In genomic region chr3:107772016-107772415, GRCh38 we compare ENCODE assay signal across 18 cellular contexts.
DNase-seq lines count a peak whose midpoint lies in the region; ATAC-seq and TF ChIP-seq lines count a peak whose summit lies in the region.
"Had no signal": no experiment of that assay in that cellular context is flagged by ENCODE, and none has a peak within 500 bp of the region (broad histone marks: within the 10 kb centered on the region; RNA-seq: fewer than 3 reads in every experiment).

No MANE protein-coding gene starts in this region.

- H3K4me1 ChIP-seq in skeletal muscle satellite cell (ENCODE audit: control insufficient read depth, insufficient read depth, low read length) (no peaks in the 10 kb centered on the region), gastrocnemius medialis (no peaks in the 10 kb centered on the region)
- H3K4me1 ChIP-seq: BLaER1 treated with 17β-estradiol and CSF1 and Interleukin-3, amounts not matched to agents 10 nM and 100 nM had no signal

- H3K4me2 ChIP-seq in skeletal muscle satellite cell (ENCODE audit: low read length): peak overlapping the region; percentile 11
- H3K4me2 ChIP-seq: BLaER1 treated with 17β-estradiol and CSF1 and Interleukin-3, amounts not matched to agents 10 nM and 100 nM had no signal

- DNase-seq in Caki2 (ENCODE audit: low read depth): peak; percentile 54
- DNase-seq in epithelial cell of proximal tubule (ENCODE audit: low read depth): peak; percentile 83
- DNase-seq in kidney epithelial cell (ENCODE audit: low read depth): peak; percentile 83
- no peak for DNase-seq in gastrocnemius medialis
- DNase-seq: CD8-positive, alpha-beta T cell; DMS53; Kasumi-1; MM.1S; NCI-H1092 treated with DMSO at 0.1 percent for 48 hours; NCI-H1694; NCI-H510A; NCI-H774; RPMI8226; SHP77 treated with DMSO at 0.1 percent for 48 hours had no signal

- no peak for TF ChIP-seq POLR2A in gastrocnemius medialis (IDR thresholded peaks at IDR 0.05)

- no peaks in the 10 kb centered on the region for H3K9me3 ChIP-seq in skeletal muscle satellite cell (replicated peaks; ENCODE audit: low read length)
- no peaks in the 10 kb centered on the region for H3K9me3 ChIP-seq in gastrocnemius medialis
- H3K9me3 ChIP-seq: BLaER1 treated with 17β-estradiol and CSF1 and Interleukin-3, amounts not matched to agents 10 nM and 100 nM had no signal

- no peaks in the 10 kb centered on the region for H3K27me3 ChIP-seq in kidney epithelial cell (ENCODE audit: control insufficient read depth, insufficient read depth, low read length)
- no peaks in the 10 kb centered on the region for H3K27me3 ChIP-seq in skeletal muscle satellite cell (ENCODE audit: control insufficient read depth, insufficient read depth, low read length)
- no peaks in the 10 kb centered on the region for H3K27me3 ChIP-seq in gastrocnemius medialis
- H3K27me3 ChIP-seq: BLaER1 treated with 17β-estradiol and CSF1 and Interleukin-3, amounts not matched to agents 10 nM and 100 nM had no signal

- in situ Hi-C loops in Caki2 (cut with HindIII; ENCODE audit: low pct_unique_long_range_greater_than_20kb, low sequenced_read_pairs): no loop called here
- in situ Hi-C loops in gastrocnemius medialis (cut with MboI; ENCODE audit: low sequenced_read_pairs in 4 of 4): no loop called here

- ATAC-seq in GM21825 (IDR thresholded peaks at IDR 0.05; ENCODE audit: unreplicated experiment): no peak
- ATAC-seq in GM18511 (IDR thresholded peaks at IDR 0.05; ENCODE audit: unreplicated experiment): no peak
- ATAC-seq in gastrocnemius medialis: no peak
- ATAC-seq: CD8-positive, alpha-beta T cell had no signal

- intact Hi-C loops in gastrocnemius medialis (cut with DNase I; ENCODE audit: low total_unique reads): no loop called here

- no peak overlapping the region for H3K27ac ChIP-seq in gastrocnemius medialis
- H3K27ac ChIP-seq: BLaER1 treated with 17β-estradiol and CSF1 and Interleukin-3, amounts not matched to agents 10 nM and 100 nM had no signal

- TF ChIP-seq CTCF in epithelial cell of proximal tubule (conservative IDR thresholded peaks at IDR 0.05; ENCODE audit: low read depth, low read length): no peak
- no peak for TF ChIP-seq CTCF in kidney epithelial cell (IDR thresholded peaks at IDR 0.05; ENCODE audit: insufficient read depth, low read length, poor library complexity, severe bottlenecking)
- TF ChIP-seq CTCF in gastrocnemius medialis (IDR thresholded peaks at IDR 0.05 in 4 of 5, conservative IDR thresholded peaks at IDR 0.05 in 1 of 5): no peak

- no peaks in the 10 kb centered on the region for H3K36me3 ChIP-seq in kidney epithelial cell (ENCODE audit: control insufficient read depth, insufficient read depth, low read length)
- H3K36me3 ChIP-seq in skeletal muscle satellite cell (ENCODE audit: insufficient read depth, low read length): peaks cover 14% of the 10 kb centered on the region
- H3K36me3 ChIP-seq in gastrocnemius medialis: no peaks in the 10 kb centered on the region

- no peak overlapping the region for H3K9ac ChIP-seq in skeletal muscle satellite cell (ENCODE audit: low read depth, low read length)
- H3K9ac ChIP-seq: BLaER1 treated with 17β-estradiol and CSF1 and Interleukin-3, amounts not matched to agents 10 nM and 100 nM had no signal

- H3K4me3 ChIP-seq in epithelial cell of proximal tubule (ENCODE audit: low read depth, low read length) (peak overlapping the region; percentile 23), kidney epithelial cell (ENCODE audit: low read depth, low read length) (no peak overlapping the region), skeletal muscle satellite cell (ENCODE audit: low read length) (no peak overlapping the region), gastrocnemius medialis (no peak overlapping the region)
- H3K4me3 ChIP-seq: BLaER1 treated with 17β-estradiol and CSF1 and Interleukin-3, amounts not matched to agents 10 nM and 100 nM had no signal

Comparison
In these comparisons a context has a peak if more than half of its experiments do, and no peak if none do; other contexts are left out.
1. DNase-seq: peak in Caki2 (single experiment), epithelial cell of proximal tubule (single experiment) and kidney epithelial cell (single experiment); none in gastrocnemius medialis (0 of 2).